In the genomic region with DNA sequence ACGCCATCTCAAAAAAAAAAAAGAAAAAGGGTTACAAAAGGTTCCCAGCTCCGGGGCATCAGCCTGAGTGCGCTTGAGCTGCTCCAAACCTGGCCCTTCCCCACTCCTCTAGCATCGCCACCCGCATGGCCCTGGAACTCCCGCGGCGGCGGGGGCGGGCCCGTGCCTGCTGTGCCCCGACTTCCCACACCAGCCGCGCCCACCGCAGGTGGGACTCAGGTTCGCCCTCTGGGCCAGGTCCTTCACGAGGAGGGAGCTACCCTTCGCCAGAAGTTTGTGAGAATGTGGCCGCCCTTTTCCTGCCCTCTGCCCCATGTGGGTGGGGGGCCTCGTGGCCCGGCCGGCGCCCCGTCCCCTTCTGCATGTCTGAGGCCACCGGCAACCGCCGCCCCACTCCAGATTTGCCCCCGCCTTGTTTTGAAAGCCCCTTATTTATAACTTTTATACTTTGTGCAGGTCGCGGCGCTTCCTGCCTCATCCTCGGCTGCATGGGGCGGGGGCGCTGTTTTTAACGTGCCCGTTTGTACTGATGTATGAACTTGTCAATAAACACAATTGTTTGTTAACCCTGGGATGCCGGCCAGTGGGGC, we compare ENCODE assay signal across 8 cellular contexts. TPM values are rescaled to one million over a fixed set of nuclear protein-coding genes. Genes with fewer than 3 reads are reported as not detected.
DNase-seq lines count a peak whose midpoint lies in the region; TF ChIP-seq lines count a peak whose summit lies in the region.

No MANE protein-coding gene starts in this region.

- H3K4me1 Mint-ChIP-seq in activated naive CD4-positive, alpha-beta T cell treated with anti-CD3 and anti-CD28 coated beads, Interleukin-2, amount 50 U/mL, for 24 hours: peaks cover 30% of the 10 kb centered on the region

- H3K9ac ChIP-seq in smooth muscle cell (ENCODE audit: low read depth): no peak overlapping the region

- H3K9me3 ChIP-seq in KOPT-K1 (ENCODE audit: insufficient read depth, low read length, poor library complexity, severe bottlenecking): no peaks in the 10 kb centered on the region
- H3K9me3 ChIP-seq in hepatocyte (ENCODE audit: low read depth): no peaks in the 10 kb centered on the region
- H3K9me3 ChIP-seq in smooth muscle cell (replicated peaks; ENCODE audit: low read depth): no peaks in the 10 kb centered on the region

- H3K4me2 ChIP-seq in hepatocyte (peak overlapping the region; percentile 95), smooth muscle cell (peak overlapping the region; percentile 93)

- H3K27ac ChIP-seq in KOPT-K1 (ENCODE audit: low read depth, low read length, poor library complexity, severe bottlenecking) (peak overlapping the region; percentile 14), hepatocyte (no peak overlapping the region), smooth muscle cell (ENCODE audit: low read depth) (no peak overlapping the region)

- DNase-seq in hepatocyte (ENCODE audit: low spot score) (peak; percentile 56), smooth muscle cell (lab: John Stamatoyannopoulos, UW; ENCODE audit: unreplicated experiment) (no peak), pons (ENCODE audit: low spot score) (no peak), RKO (ENCODE audit: low spot score) (no peak), NCI-H524 (lab: John Stamatoyannopoulos, UW) (no peak)

- no peaks in the 10 kb centered on the region for H3K36me3 Mint-ChIP-seq in activated naive CD4-positive, alpha-beta T cell treated with anti-CD3 and anti-CD28 coated beads, Interleukin-2, amount 50 U/mL, for 24 hours

- H3K4me1 ChIP-seq in hepatocyte (ENCODE audit: insufficient read depth) (peaks cover 10% of the 10 kb centered on the region), smooth muscle cell (ENCODE audit: low read depth) (peaks cover 5% of the 10 kb centered on the region)

- H3K27me3 Mint-ChIP-seq in activated naive CD4-positive, alpha-beta T cell treated with anti-CD3 and anti-CD28 coated beads, Interleukin-2, amount 50 U/mL, for 24 hours: no peaks in the 10 kb centered on the region

- H3K79me2 ChIP-seq in hepatocyte (peaks cover 5% of the 10 kb centered on the region), smooth muscle cell (ENCODE audit: low read depth) (no peaks in the 10 kb centered on the region)

- H3K4me3 ChIP-seq in GM12875 (ENCODE audit: low read depth, low read length): peak overlapping the region; percentile 56
- H3K4me3 ChIP-seq in hepatocyte: peak overlapping the region; percentile 72
- H3K4me3 ChIP-seq in smooth muscle cell: peak overlapping the region; percentile 77

- H3K36me3 ChIP-seq in KOPT-K1 (ENCODE audit: insufficient read depth, low read length): peaks cover 23% of the 10 kb centered on the region; the same call in 1 of the 2 replicates
- no peaks in the 10 kb centered on the region for H3K36me3 ChIP-seq in hepatocyte (replicated peaks; ENCODE audit: insufficient read depth, low read depth)
- H3K36me3 ChIP-seq in smooth muscle cell (ENCODE audit: low read depth): no peaks in the 10 kb centered on the region

- no peaks in the 10 kb centered on the region for H3F3A ChIP-seq in smooth muscle cell (ENCODE audit: low read depth)

- H3K27me3 ChIP-seq in hepatocyte (no peaks in the 10 kb centered on the region), smooth muscle cell (ENCODE audit: low read depth) (no peaks in the 10 kb centered on the region)

- H3K9me3 Mint-ChIP-seq in activated naive CD4-positive, alpha-beta T cell treated with anti-CD3 and anti-CD28 coated beads, Interleukin-2, amount 50 U/mL, for 24 hours: no peaks in the 10 kb centered on the region

- H4K20me1 ChIP-seq in hepatocyte (ENCODE audit: insufficient read depth, poor library complexity, severe bottlenecking): no peaks in the 10 kb centered on the region
- no peaks in the 10 kb centered on the region for H4K20me1 ChIP-seq in smooth muscle cell (ENCODE audit: low read depth)

- H3K4me3 Mint-ChIP-seq in activated naive CD4-positive, alpha-beta T cell treated with anti-CD3 and anti-CD28 coated beads, Interleukin-2, amount 50 U/mL, for 24 hours: peak overlapping the region; percentile 97

- TF ChIP-seq CTCF in GM12875 (IDR thresholded peaks at IDR 0.05; ENCODE audit: borderline replicate concordance, insufficient read depth, low read depth, low read length): no peak
- TF ChIP-seq CTCF in hepatocyte (IDR thresholded peaks at IDR 0.05; ENCODE audit: poor library complexity): no peak
- no peak for TF ChIP-seq CTCF in smooth muscle cell (IDR thresholded peaks at IDR 0.05; ENCODE audit: borderline replicate concordance, insufficient read depth, poor library complexity, severe bottlenecking)

- peak overlapping the region; percentile 83 for H3K27ac Mint-ChIP-seq in activated naive CD4-positive, alpha-beta T cell treated with anti-CD3 and anti-CD28 coated beads, Interleukin-2, amount 50 U/mL, for 24 hours

- WGBS in hepatocyte (ENCODE audit: low lambda C conversion rate, missing lambda C conversion rate): 6% methylated on average over 35 of the region's 37 CpGs
- 5% methylated on average over 36 of the region's 37 CpGs for WGBS in smooth muscle cell (ENCODE audit: low lambda C conversion rate)

- no peaks in the 10 kb centered on the region for H3K9me2 ChIP-seq in hepatocyte (replicated peaks; ENCODE audit: insufficient read depth)

- H2AFZ ChIP-seq in hepatocyte: peak overlapping the region; percentile 63
- H2AFZ ChIP-seq in smooth muscle cell (ENCODE audit: low read depth): peak overlapping the region; percentile 30

RNA-seq across cellular contexts. Expression of gene JMJD7, which starts 0.5 kb away (rescaled TPM):
- total RNA-seq in hepatocyte (14.1 and 14.4 TPM in 2 replicates), smooth muscle cell (5.0 TPM in 1 of 2 replicates, not detected in the other)
- polyA plus RNA-seq in hepatocyte (9.2 and 9.9 TPM in 2 replicates), smooth muscle cell (3.3 and 7.8 TPM in 2 replicates)

RNA-seq across cellular contexts. Expression of gene PLA2G4B, which starts 11.3 kb away (rescaled TPM):
- total RNA-seq in hepatocyte (2.3 and 2.7 TPM in 2 replicates), smooth muscle cell (0.85 and 4.2 TPM in 2 replicates)
- polyA plus RNA-seq in hepatocyte (19.2 and 19.6 TPM in 2 replicates), smooth muscle cell (2.2 and 9.5 TPM in 2 replicates)

RNA-seq across cellular contexts. Expression of gene MAPKBP1, which starts 53.1 kb away (rescaled TPM):
- 19.9 and 24.5 TPM in 2 replicates for total RNA-seq in hepatocyte
- polyA plus RNA-seq in hepatocyte: 18.6 and 19.9 TPM in 2 replicates
- 9.0 and 10.7 TPM in 2 replicates for total RNA-seq in smooth muscle cell
- 6.6 and 9.3 TPM in 2 replicates for polyA plus RNA-seq in smooth muscle cell
